Comparison of ENCODE assay signal across 8 cellular contexts in genomic region chr11:35944503-35945136, GRCh38.
DNase-seq lines count a peak whose midpoint lies in the region; ATAC-seq and TF ChIP-seq lines count a peak whose summit lies in the region.

No MANE protein-coding gene starts in this region.

- H3K4me1 ChIP-seq in muscle layer of duodenum (ENCODE audit: control insufficient read depth in 1 of 2, insufficient read depth in 2 of 2, low read length in 2 of 2) = peaks cover 0 to 12% of the 10 kb centered on the region in 2 donors

- no peak overlapping the region for H3K27ac Mint-ChIP-seq in effector memory CD8-positive, alpha-beta T cell

- H3K36me3 Mint-ChIP-seq in effector memory CD8-positive, alpha-beta T cell (ENCODE audit: insufficient read depth) = no peaks in the 10 kb centered on the region

- ATAC-seq in effector memory CD8-positive, alpha-beta T cell (replicated peaks) = no peak
- no peak for ATAC-seq in HG02763 (IDR thresholded peaks at IDR 0.05; ENCODE audit: unreplicated experiment)

- H3K4me3 Mint-ChIP-seq in effector memory CD8-positive, alpha-beta T cell = peak overlapping the region; percentile 67 to 75

- no peak for TF ChIP-seq POLR2A in NB4 (IDR thresholded peaks at IDR 0.05; ENCODE audit: extremely low read depth, insufficient read length)

- H3K27me3 Mint-ChIP-seq in effector memory CD8-positive, alpha-beta T cell = peaks cover 66 to 75% of the 10 kb centered on the region in 2 donors

- no peak for TF ChIP-seq CTCF in NB4 (IDR thresholded peaks at IDR 0.05; ENCODE audit: low read depth, low read length)

- DNase-seq in C1 segment of cervical spinal cord (lab: John Stamatoyannopoulos, UW) (peak in 8 of 14 donors; percentile 42 to 63 (median 53)), NB4 (ENCODE audit: low read depth) (no peak), NCI-H1417 treated with DMSO at 0.1 percent for 48 hours (lab: John Stamatoyannopoulos, UW) (no peak), NCI-H2029 (lab: John Stamatoyannopoulos, UW) (no peak), NCI-H1105 (lab: John Stamatoyannopoulos, UW) (no peak)
- no peak for DNase-seq in effector memory CD8-positive, alpha-beta T cell

- H3K27ac ChIP-seq in muscle layer of duodenum (ENCODE audit: low read length) = peak overlapping the region; percentile 1

- H3K36me3 ChIP-seq in muscle layer of duodenum (ENCODE audit: control insufficient read depth in 1 of 2, insufficient read depth in 2 of 2, low read length in 2 of 2) = no peaks in the 10 kb centered on the region

- peak overlapping the region; percentile 56 for H3K4me3 ChIP-seq in NB4 (ENCODE audit: low read depth, low read length)
- peak overlapping the region; percentile 56 to 71 for H3K4me3 ChIP-seq in muscle layer of duodenum (ENCODE audit: low read depth in 1 of 2, low read length in 2 of 2)

- H3K4me1 Mint-ChIP-seq in effector memory CD8-positive, alpha-beta T cell (ENCODE audit: low read depth in 2 of 2) = peaks cover 6 to 12% of the 10 kb centered on the region in 2 donors

- no peaks in the 10 kb centered on the region for H3K27me3 ChIP-seq in muscle layer of duodenum (ENCODE audit: low read depth, low read length)

- H3K9me3 ChIP-seq in muscle layer of duodenum (ENCODE audit: control insufficient read depth in 1 of 2, low read length in 2 of 2) = no peaks in the 10 kb centered on the region

- H3K9me3 Mint-ChIP-seq in effector memory CD8-positive, alpha-beta T cell = no peaks in the 10 kb centered on the region

Comparison
In these comparisons a context has a peak if more than half of its experiments do, and no peak if none do; other contexts are left out.
1. DNase-seq: peak in C1 segment of cervical spinal cord (8 of 14); none in NB4 (single experiment), effector memory CD8-positive, alpha-beta T cell (0 of 3), NCI-H1417 treated with DMSO at 0.1 percent for 48 hours (single experiment), NCI-H2029 (single experiment) and NCI-H1105 (single experiment).